In genomic region chr5:35230043-35230611, GRCh38 we compare ENCODE assay signal across 8 cellular contexts. TPM values are rescaled to one million over a fixed set of nuclear protein-coding genes. Genes with fewer than 3 reads are reported as not detected.
DNase-seq lines count a peak whose midpoint lies in the region; ATAC-seq, FAIRE-seq and TF ChIP-seq lines count a peak whose summit lies in the region.

Gene PRLR (minus strand): TSS chr5:35230487. CDS start chr5:35089620, 140,867 bp downstream.

- FAIRE-seq in endothelial cell of umbilical vein (lab: Jason Lieb, UNC) = no peak

- H3K36me3 ChIP-seq in Panc1 (ENCODE audit: control insufficient read depth, insufficient read depth, low read length) = no peaks in the 10 kb centered on the region
- H3K36me3 ChIP-seq in endothelial cell of umbilical vein (ENCODE audit: control insufficient read depth in 2 of 2, extremely low read depth in 1 of 2, insufficient read depth in 2 of 2, low read length in 2 of 2) = no peaks in the 10 kb centered on the region
- H3K36me3 ChIP-seq in mucosa of rectum (ENCODE audit: control insufficient read depth in 2 of 2, insufficient read depth in 2 of 2, low read length in 2 of 2) = no peaks in the 10 kb centered on the region
- no peaks in the 10 kb centered on the region for H3K36me3 ChIP-seq in OCI-LY7 (ENCODE audit: insufficient read depth, low read length)

- peak within 1 kb of the TSS; percentile 28 to 49 for H3K4me3 ChIP-seq in Panc1 (ENCODE audit: low read depth in 2 of 2, low read length in 2 of 2)
- H3K4me3 ChIP-seq in endothelial cell of umbilical vein (replicated peaks in 1 of 3; ENCODE audit: insufficient read depth in 1 of 3, low read depth in 1 of 3, low read length in 3 of 3) = no peak within 1 kb of the TSS
- H3K4me3 ChIP-seq in mucosa of rectum (ENCODE audit: low read length in 2 of 2) = peak within 1 kb of the TSS; percentile 68 to 77
- H3K4me3 ChIP-seq in OCI-LY7 (ENCODE audit: low read depth, low read length, poor library complexity, severe bottlenecking) = no peak within 1 kb of the TSS

- BruUV-seq in Panc1 (replicated peaks; lab: Mats Ljungman, UMichigan) (no TSS peak), endothelial cell of umbilical vein (replicated peaks; lab: Mats Ljungman, UMichigan) (no TSS peak), OCI-LY7 (replicated peaks; lab: Mats Ljungman, UMichigan) (no TSS peak)

- no peaks in the 10 kb centered on the region for H3K9me2 ChIP-seq in OCI-LY7 (ENCODE audit: insufficient read depth, low read length)

- intact Hi-C loops in Panc1 (cut with micrococcal nuclease; ENCODE audit: unreplicated experiment) (no loop called here), endothelial cell of umbilical vein (cut with micrococcal nuclease) (no loop called here), OCI-LY7 (cut with micrococcal nuclease; ENCODE audit: unreplicated experiment) (no loop called here)

- CTCF ChIA-PET in Panc1 (lab: Charles Lee) (no interaction called here), endothelial cell of umbilical vein (lab: Charles Lee) (no interaction called here), OCI-LY7 (lab: Charles Lee; ENCODE audit: unreplicated experiment) (no interaction called here)

- H2AFZ ChIP-seq in endothelial cell of umbilical vein (ENCODE audit: low read depth, low read length) (no peak within 1 kb of the TSS), OCI-LY7 (ENCODE audit: low read length) (no peak within 1 kb of the TSS)

- peak; percentile 15 for ATAC-seq in HG02623 (IDR thresholded peaks at IDR 0.05; ENCODE audit: unreplicated experiment)
- ATAC-seq in Panc1 = peak; percentile 62

- H3K27ac ChIP-seq in Panc1 (ENCODE audit: low read length) (no peak within 1 kb of the TSS), endothelial cell of umbilical vein (ENCODE audit: insufficient read depth, low read depth, low read length) (no peak within 1 kb of the TSS), mucosa of rectum (ENCODE audit: low read depth in 2 of 2, low read length in 2 of 2) (peak within 1 kb of the TSS; percentile 73 to 80), OCI-LY7 (ENCODE audit: low read depth, low read length, poor library complexity, severe bottlenecking) (no peak within 1 kb of the TSS)

- POLR2A ChIA-PET in Panc1 (lab: Charles Lee) (interaction anchor here (0.6 kb wide), 1 partner anchor 107 kb away, joined by 3 read pairs; no protein-coding TSS in a partner anchor), endothelial cell of umbilical vein (lab: Charles Lee) (no interaction called here), OCI-LY7 (lab: Charles Lee) (interaction anchor here (0.6 to 0.7 kb wide), 2 partner anchors 205 to 697 kb away, joined by 3 read pairs; no protein-coding TSS in a partner anchor)

- in situ Hi-C loops in GM13977 (cut with MboI; ENCODE audit: low pct_unique_long_range_greater_than_20kb, low sequenced_read_pairs, unreplicated experiment) = no loop called here
- in situ Hi-C loops in Panc1 (cut with HindIII; ENCODE audit: low pct_unique_long_range_greater_than_20kb, low sequenced_read_pairs) = no loop called here

- H4K20me1 ChIP-seq in endothelial cell of umbilical vein (replicated peaks; ENCODE audit: control insufficient read depth, extremely low read depth, insufficient read depth, low read length) (no peaks in the 10 kb centered on the region), OCI-LY7 (ENCODE audit: insufficient read depth, low read length) (no peaks in the 10 kb centered on the region)

- H3K9me1 ChIP-seq in endothelial cell of umbilical vein (replicated peaks; ENCODE audit: control insufficient read depth, extremely low read depth, insufficient read depth, low read length) = no peaks in the 10 kb centered on the region

- DNase-seq in GM13977 (ENCODE audit: low spot score) (peak; percentile 45), Panc1 (ENCODE audit: low read depth, low spot score) (no peak), endothelial cell of umbilical vein (ENCODE audit: low read depth, low spot score) (no peak), NCI-H2196 (lab: John Stamatoyannopoulos, UW; ENCODE audit: unreplicated experiment) (no peak), OCI-LY7 (ENCODE audit: low spot score) (no peak)
- DNase-seq in central memory CD4-positive, alpha-beta T cell = no peak

- H3K9me3 ChIP-seq in Panc1 (ENCODE audit: control insufficient read depth, insufficient read depth, low read depth, low read length) = no peaks in the 10 kb centered on the region
- no peaks in the 10 kb centered on the region for H3K9me3 ChIP-seq in endothelial cell of umbilical vein (replicated peaks; ENCODE audit: control insufficient read depth, insufficient read depth, low read length)
- H3K9me3 ChIP-seq in mucosa of rectum (ENCODE audit: control insufficient read depth in 2 of 2, low read length in 2 of 2) = no peaks in the 10 kb centered on the region
- H3K9me3 ChIP-seq in OCI-LY7 (ENCODE audit: low read length) = no peaks in the 10 kb centered on the region

- H3K4me1 ChIP-seq in Panc1 (ENCODE audit: control insufficient read depth, insufficient read depth, low read length) (peaks cover 4% of the 10 kb centered on the region; the same call in 1 of the 2 replicates), endothelial cell of umbilical vein (ENCODE audit: control insufficient read depth, extremely low read depth, insufficient read depth, low read length) (no peaks in the 10 kb centered on the region), mucosa of rectum (ENCODE audit: control insufficient read depth in 2 of 2, insufficient read depth in 2 of 2, low read length in 2 of 2) (peaks cover 5 to 9% of the 10 kb centered on the region in 2 donors), OCI-LY7 (ENCODE audit: insufficient read depth, low read length, poor library complexity, severe bottlenecking) (no peaks in the 10 kb centered on the region)

- no peak for TF ChIP-seq POLR2A in endothelial cell of umbilical vein (IDR thresholded peaks at IDR 0.05; ENCODE audit: low read depth, low read length)

- H3K79me2 ChIP-seq in endothelial cell of umbilical vein (ENCODE audit: control insufficient read depth, insufficient read depth, low read length) (no peaks in the 10 kb centered on the region), OCI-LY7 (ENCODE audit: insufficient read depth, low read depth, low read length) (no peaks in the 10 kb centered on the region)

- H3K4me2 ChIP-seq in endothelial cell of umbilical vein (ENCODE audit: insufficient read depth, low read length) = no peak within 1 kb of the TSS
- H3K4me2 ChIP-seq in OCI-LY7 (ENCODE audit: low read length) = no peak within 1 kb of the TSS

- dilution Hi-C loops in endothelial cell of umbilical vein (cut with MboI; ENCODE audit: extremely low pct_ligation_motif_present, low sequenced_read_pairs) = no loop called here

- no peak within 1 kb of the TSS for H3K9ac ChIP-seq in endothelial cell of umbilical vein (replicated peaks; ENCODE audit: extremely low read depth, insufficient read depth, low read length)
- H3K9ac ChIP-seq in mucosa of rectum (ENCODE audit: low read depth in 1 of 2, low read length in 2 of 2) = peak within 1 kb of the TSS; percentile 56 to 74

- peaks cover 12% of the 10 kb centered on the region for H3K27me3 ChIP-seq in Panc1 (ENCODE audit: control insufficient read depth, insufficient read depth, low read length)
- H3K27me3 ChIP-seq in endothelial cell of umbilical vein (ENCODE audit: control insufficient read depth in 2 of 2, insufficient read depth in 2 of 2, low read length in 2 of 2) = peaks cover 21 to 29% of the 10 kb centered on the region in 2 experiments
- H3K27me3 ChIP-seq in mucosa of rectum (ENCODE audit: control insufficient read depth in 2 of 2, insufficient read depth in 2 of 2, low read length in 2 of 2) = peaks cover 0 to 5% of the 10 kb centered on the region in 2 donors

- TF ChIP-seq CTCF in GM13977 (IDR thresholded peaks at IDR 0.05; ENCODE audit: extremely low read depth, insufficient read depth, missing control alignments) (no peak), Panc1 (IDR thresholded peaks at IDR 0.05) (no peak), endothelial cell of umbilical vein (IDR thresholded peaks at IDR 0.05; ENCODE audit: extremely low read depth in 1 of 2, insufficient read depth in 1 of 2, low read depth in 1 of 2, low read length in 2 of 2) (no peak), OCI-LY7 (conservative IDR thresholded peaks at IDR 0.05; ENCODE audit: low read length) (no peak)

TF ChIP-seq in endothelial cell of umbilical vein, 7 proteins besides CTCF, POLR2A, EP300 and RAD21:
- TF ChIP-seq JUN (IDR thresholded peaks at IDR 0.05; ENCODE audit: borderline replicate concordance, insufficient read depth, insufficient read length, low read depth) (no peak), EZH2 (IDR thresholded peaks at IDR 0.05; ENCODE audit: borderline replicate concordance, low read depth, low read length, severe bottlenecking) (peak; percentile 30)

RNA-seq across cellular contexts. Expression of gene PRLR, which starts in this region (rescaled TPM):
- 0.46 TPM for total RNA-seq in Panc1 (2021; ENCODE audit: unreplicated experiment)
- 0.18 TPM for polyA plus RNA-seq in Panc1 (2012; ENCODE audit: insufficient read length)
- not detected in 2 replicates for total RNA-seq in endothelial cell of umbilical vein
- polyA plus RNA-seq in endothelial cell of umbilical vein = not detected in 2 replicates
- polyA plus RNA-seq in endothelial cell of umbilical vein (2011; cell fraction: cytosol; rRNA removed) = not detected in 2 replicates
- not detected in 2 replicates for polyA plus RNA-seq in endothelial cell of umbilical vein (2011; cell fraction: nucleus; rRNA removed)
- polyA plus RNA-seq in endothelial cell of umbilical vein (2012) = not detected in 2 replicates
- polyA minus RNA-seq in endothelial cell of umbilical vein = not detected in 2 replicates
- polyA minus RNA-seq in endothelial cell of umbilical vein (2011; cell fraction: cytosol; rRNA and poly(A)+ RNA removed) = not detected
- polyA minus RNA-seq in endothelial cell of umbilical vein (2011; cell fraction: nucleus; rRNA and poly(A)+ RNA removed) = not detected in 2 replicates
- total RNA-seq in OCI-LY7 (2014; rRNA removed; shearing (Covaris generic)) = not detected in 2 replicates
- not detected in 2 replicates for total RNA-seq in OCI-LY7 (2022)

Comparison
In these comparisons a context has a peak if more than half of its experiments do, and no peak if none do; other contexts are left out.
1. Peak in ATAC-seq and H3K4me3 ChIP-seq in Panc1; RNA of the gene not detected or under 1 TPM.
2. H3K27ac ChIP-seq: peak in mucosa of rectum (2 of 2); none in Panc1 (single experiment), endothelial cell of umbilical vein (single experiment) and OCI-LY7 (single experiment).
3. H3K4me3 ChIP-seq: peak in mucosa of rectum (2 of 2); none in endothelial cell of umbilical vein (0 of 3) and OCI-LY7 (single experiment).